Comparison of ENCODE assay signal across 25 cellular contexts in genomic region chr19:4200940-4201542, GRCh38. TPM values are rescaled to one million over a fixed set of nuclear protein-coding genes. Genes with fewer than 3 reads are reported as not detected.
DNase-seq lines count a peak whose midpoint lies in the region; ATAC-seq, FAIRE-seq and TF ChIP-seq lines count a peak whose summit lies in the region.
"Had no signal": no experiment of that assay in that cellular context is flagged by ENCODE, and none has a peak within 500 bp of the region (broad histone marks: within the 10 kb centered on the region; RNA-seq: fewer than 3 reads in every experiment).

No MANE protein-coding gene starts in this region.

- no peak overlapping the region for H3K27ac ChIP-seq in neural progenitor cell
- H3K27ac ChIP-seq: A549; BLaER1 treated with 17β-estradiol and CSF1 and Interleukin-3, amounts not matched to agents 10 nM and 100 nM; GM23248 had no signal

- no peaks in the 10 kb centered on the region for H3K36me3 ChIP-seq in neural progenitor cell
- H3K36me3 ChIP-seq: BE2C; BLaER1 treated with 17β-estradiol and CSF1 and Interleukin-3, amounts not matched to agents 10 nM and 100 nM had no signal

- H3K4me1 Mint-ChIP-seq in activated B cell treated with CpG ODN at 0.5 μM for 24 hours (peaks cover 16% of the 10 kb centered on the region), neural progenitor cell (peaks cover 8% of the 10 kb centered on the region)

- peak overlapping the region; percentile 47 for H3K27ac Mint-ChIP-seq in activated B cell treated with CpG ODN at 0.5 μM for 24 hours
- no peak overlapping the region for H3K27ac Mint-ChIP-seq in neural progenitor cell
- H3K27ac Mint-ChIP-seq: CD4-positive, alpha-beta memory T cell had no signal

- POLR2A ChIA-PET in activated B cell treated with CpG ODN at 0.5 μM for 24 hours (lab: Charles Lee), result interaction anchor here (0.6 kb wide), 1 partner anchor 9 kb away, joined by 5 read pairs; no protein-coding TSS in a partner anchor

- DNase-seq in D721Med (ENCODE audit: insufficient read length, low spot score), result peak; percentile 1
- no peak for DNase-seq in activated B cell treated with CpG ODN at 0.5 μM for 24 hours
- DNase-seq in neural progenitor cell (ENCODE audit: low spot score), result no peak
- DNase-seq in NCI-H187 (lab: John Stamatoyannopoulos, UW), result no peak
- no peak for DNase-seq in OCI-M2 (lab: John Stamatoyannopoulos, UW; ENCODE audit: unreplicated experiment)
- DNase-seq: 8988T; ACHN; AML-193; BE2C; Calu3; CD4-positive, alpha-beta memory T cell; COR-L47; DMS153; DND-41; GM23248; H7; HCEC 1CT had no signal

- FAIRE-seq in D721Med (lab: Jason Lieb, UNC), result no peak
- FAIRE-seq: A549, G401.6, GM12892, H1 had no signal

- H3K79me2 ChIP-seq in neural progenitor cell (ENCODE audit: low read depth), result no peaks in the 10 kb centered on the region

- CTCF ChIA-PET in activated B cell treated with CpG ODN at 0.5 μM for 24 hours (lab: Charles Lee), result interaction anchor here (1.4 to 1.9 kb wide), 3 partner anchors 15 to 349 kb away, joined by 3 to 6 read pairs (median 4); no protein-coding TSS in a partner anchor

- H2AFZ ChIP-seq in neural progenitor cell (replicated peaks), result no peak overlapping the region
- H2AFZ ChIP-seq: GM23248 had no signal

- no peak overlapping the region for H3K4me2 ChIP-seq in neural progenitor cell
- H3K4me2 ChIP-seq: A549; BLaER1 treated with 17β-estradiol and CSF1 and Interleukin-3, amounts not matched to agents 10 nM and 100 nM had no signal

- no peak for TF ChIP-seq CTCF in D721Med (IDR thresholded peaks at IDR 0.05; ENCODE audit: insufficient read depth, missing control alignments)
- no peak for TF ChIP-seq CTCF in activated B cell treated with CpG ODN at 0.5 μM for 24 hours (IDR thresholded peaks at IDR 0.05)
- TF ChIP-seq CTCF in neural progenitor cell (IDR thresholded peaks at IDR 0.05), result no peak

- no peak overlapping the region for H3K4me3 ChIP-seq in neural progenitor cell
- H3K4me3 ChIP-seq: A549; BLaER1 treated with 17β-estradiol and CSF1 and Interleukin-3, amounts not matched to agents 10 nM and 100 nM; GM23248 had no signal

- intact Hi-C loops in activated B cell treated with CpG ODN at 0.5 μM for 24 hours (cut with micrococcal nuclease), result loop anchor here (5.0 to 10.0 kb wide), 2 partner anchors 496 to 534 kb away; partner anchors contain the start of genes PIP5K1C and TJP3

- H3K4me3 Mint-ChIP-seq in activated B cell treated with CpG ODN at 0.5 μM for 24 hours, result no peak overlapping the region
- peak overlapping the region; percentile 24 for H3K4me3 Mint-ChIP-seq in neural progenitor cell
- H3K4me3 Mint-ChIP-seq: CD14-positive monocyte; CD4-positive, alpha-beta memory T cell had no signal

- H4K20me1 ChIP-seq in neural progenitor cell (ENCODE audit: low read depth), result no peaks in the 10 kb centered on the region

- H3K27me3 Mint-ChIP-seq in activated B cell treated with CpG ODN at 0.5 μM for 24 hours (peaks cover 25% of the 10 kb centered on the region), neural progenitor cell (ENCODE audit: insufficient read depth, low read depth) (peaks cover 36% of the 10 kb centered on the region)

- H3K9ac ChIP-seq in neural progenitor cell, result no peak overlapping the region
- H3K9ac ChIP-seq: BLaER1 treated with 17β-estradiol and CSF1 and Interleukin-3, amounts not matched to agents 10 nM and 100 nM; GM23248 had no signal

- H3K9me3 ChIP-seq in neural progenitor cell (ENCODE audit: low read depth), result no peaks in the 10 kb centered on the region
- H3K9me3 ChIP-seq: A549, BE2C had no signal

- H3K27me3 ChIP-seq in neural progenitor cell, result peaks cover 60% of the 10 kb centered on the region

- no peaks in the 10 kb centered on the region for H3K36me3 Mint-ChIP-seq in activated B cell treated with CpG ODN at 0.5 μM for 24 hours (ENCODE audit: low read depth)
- H3K36me3 Mint-ChIP-seq in neural progenitor cell, result peaks cover 2% of the 10 kb centered on the region

- H3K9me3 Mint-ChIP-seq in activated B cell treated with CpG ODN at 0.5 μM for 24 hours (no peaks in the 10 kb centered on the region), neural progenitor cell (peaks cover 12% of the 10 kb centered on the region)

- no peaks in the 10 kb centered on the region for H3K4me1 ChIP-seq in neural progenitor cell
- H3K4me1 ChIP-seq: BE2C had no signal

- peaks cover 14% of the 10 kb centered on the region for H3F3A ChIP-seq in neural progenitor cell (ENCODE audit: low read depth)

- ATAC-seq in activated B cell treated with CpG ODN at 0.5 μM for 24 hours (ENCODE audit: low read depth), result no peak
- ATAC-seq in GM21717 (IDR thresholded peaks at IDR 0.05; ENCODE audit: unreplicated experiment), result no peak
- no peak for ATAC-seq in GM18907 (IDR thresholded peaks at IDR 0.05; ENCODE audit: unreplicated experiment)
- ATAC-seq: A549 had no signal

RNA-seq across cellular contexts. Expression of gene ANKRD24, which starts 18.6 kb away (rescaled TPM):
- 0.42 and 0.49 TPM in 2 replicates for total RNA-seq in activated B cell treated with CpG ODN at 0.5 μM for 24 hours
- 0.15 and 2.3 TPM in 2 replicates for total RNA-seq in neural progenitor cell (ENCODE audit: low replicate concordance)

RNA-seq across cellular contexts. Expression of gene SIRT6, which starts 18.7 kb away (rescaled TPM):
- total RNA-seq in activated B cell treated with CpG ODN at 0.5 μM for 24 hours (34.1 and 36.8 TPM in 2 replicates), neural progenitor cell (ENCODE audit: low replicate concordance) (20.1 and 27.6 TPM in 2 replicates)

RNA-seq across cellular contexts. Expression of gene EBI3, which starts 28.3 kb away (rescaled TPM):
- total RNA-seq in activated B cell treated with CpG ODN at 0.5 μM for 24 hours, result 177 and 186 TPM in 2 replicates
- total RNA-seq in neural progenitor cell (ENCODE audit: low replicate concordance), result not detected in 2 replicates
- total RNA-seq: CD4-positive, alpha-beta memory T cell; GM23248 had no signal

RNA-seq across cellular contexts. Expression of gene YJU2, which starts 45.8 kb away (rescaled TPM):
- total RNA-seq in activated B cell treated with CpG ODN at 0.5 μM for 24 hours (40.7 and 43.0 TPM in 2 replicates), neural progenitor cell (ENCODE audit: low replicate concordance) (8.7 and 17.5 TPM in 2 replicates)

RNA-seq across cellular contexts. Expression of gene CREB3L3, which starts 47.6 kb away (rescaled TPM):
- total RNA-seq in activated B cell treated with CpG ODN at 0.5 μM for 24 hours (not detected in 2 replicates), neural progenitor cell (ENCODE audit: low replicate concordance) (0.06 TPM in 1 of 2 replicates, not detected in the other)
- total RNA-seq: CD4-positive, alpha-beta memory T cell; GM23248; H1; H7 had no signal

Comparison
In these comparisons a context has a peak if more than half of its experiments do, and no peak if none do; other contexts are left out.
1. RNA of gene EBI3, which starts 28.3 kb away (total RNA-seq): 177 to 186 TPM in activated B cell treated with CpG ODN at 0.5 μM for 24 hours; not detected in neural progenitor cell; every median in the first group is over 100 times any median in the second.